ENCODE assay signal across 16 cellular contexts in genomic region chr10:67401711-67402110, GRCh38.
"Had no signal": no experiment of that assay in that cellular context is flagged by ENCODE, and none has a peak within 500 bp of the region (broad histone marks: within the 10 kb centered on the region; RNA-seq: fewer than 3 reads in every experiment).

No MANE protein-coding gene starts in this region.

- DNase-seq: dermis blood vessel endothelial cell; esophagus squamous epithelium; foreskin fibroblast; glutamatergic neuron; mammary epithelial cell; naive thymus-derived CD4-positive, alpha-beta T cell; nephron progenitor cell; posterior cingulate gyrus; spleen; stimulated activated CD4-positive, alpha-beta T cell treated with anti-CD3 and anti-CD28 coated beads, Interleukin-15, amount 100 ng/mL, for 24 hours; stimulated activated CD4-positive, alpha-beta T cell treated with anti-CD3 and anti-CD28 coated beads, Interleukin-1b, Interleukin-23, amount 100 ng/mL, for 48 hours; stimulated activated CD4-positive, alpha-beta T cell treated with anti-CD3 and anti-CD28 coated beads, Interleukin-4, amount 100 ng/mL, for 24 hours; tibial artery; upper lobe of left lung; uterus had no signal

- H3K9me3 ChIP-seq: esophagus squamous epithelium, tibial artery, uterus had no signal

- H3K4me3 ChIP-seq: esophagus squamous epithelium, gastroesophageal sphincter, spleen, tibial artery, upper lobe of left lung, uterus had no signal

- H3K27me3 ChIP-seq: esophagus squamous epithelium, gastroesophageal sphincter, spleen, tibial artery, upper lobe of left lung, uterus had no signal

- H3K4me1 ChIP-seq: esophagus squamous epithelium, gastroesophageal sphincter, spleen, tibial artery, upper lobe of left lung, uterus had no signal

- H3K36me3 ChIP-seq: esophagus squamous epithelium, gastroesophageal sphincter, spleen, tibial artery, upper lobe of left lung, uterus had no signal

- H3K27ac ChIP-seq: esophagus squamous epithelium, gastroesophageal sphincter, spleen, tibial artery, upper lobe of left lung, uterus had no signal
